Comparison of ENCODE assay signal across 1 cellular context in the genomic region with DNA sequence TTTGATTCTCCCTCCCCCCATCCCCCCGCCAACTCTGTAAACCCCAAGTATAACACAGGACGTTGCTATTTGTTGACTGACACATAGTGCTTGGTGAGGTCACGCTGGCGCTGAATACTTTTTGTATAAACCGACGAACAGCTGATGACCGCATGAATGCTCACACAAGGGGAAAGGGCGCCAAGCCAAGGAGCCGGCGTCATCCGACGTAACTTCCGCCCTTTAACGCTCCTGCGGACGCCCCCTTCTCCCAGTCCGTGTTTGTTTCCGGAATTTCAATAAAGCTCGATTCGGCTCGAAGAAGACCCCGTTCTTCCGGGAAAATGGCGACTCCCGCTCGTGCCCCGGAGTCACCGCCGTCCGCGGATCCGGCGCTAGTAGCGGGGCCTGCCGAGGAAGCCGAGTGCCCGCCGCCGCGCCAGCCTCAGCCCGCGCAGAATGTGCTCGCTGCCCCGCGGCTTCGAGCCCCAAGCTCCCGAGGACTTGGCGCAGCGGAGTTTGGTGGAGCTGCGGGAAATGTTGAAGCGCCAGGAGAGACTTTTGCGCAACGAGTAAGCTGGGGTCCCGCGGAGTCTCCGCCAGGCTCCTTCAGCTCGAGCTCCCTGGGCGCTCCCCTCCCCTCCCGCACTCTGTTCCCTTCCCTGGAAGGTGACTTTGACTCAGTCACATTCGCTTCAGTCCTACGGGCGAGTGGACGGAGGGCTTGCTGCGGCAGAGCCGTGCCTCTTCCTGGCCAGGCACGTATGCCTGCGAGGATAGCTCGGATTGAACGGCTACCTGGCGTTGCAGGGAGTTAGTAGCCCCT.
TF ChIP-seq lines count a peak whose summit lies in the region.

A gene (plus strand): TSS at position 310 of the 805 bp plus-strand sequence. CDS start 129 bp downstream, at position 439.

TF ChIP-seq in A549, 52 proteins besides CTCF, POLR2A, EP300 and RAD21 (continued from another document):
- TF ChIP-seq, protein P1, sequence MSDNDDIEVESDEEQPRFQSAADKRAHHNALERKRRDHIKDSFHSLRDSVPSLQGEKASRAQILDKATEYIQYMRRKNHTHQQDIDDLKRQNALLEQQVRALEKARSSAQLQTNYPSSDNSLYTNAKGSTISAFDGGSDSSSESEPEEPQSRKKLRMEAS (IDR thresholded peaks at IDR 0.05): peak; percentile 97
- TF ChIP-seq MYC (IDR thresholded peaks at IDR 0.05; ENCODE audit: borderline replicate concordance, low read length) (0 out of 2 replicates have a peak, but pooled peaks have one; percentile 63), POLR2AphosphoS2 (conservative IDR thresholded peaks at IDR 0.05; ENCODE audit: low read length) (no peak), MAZ (IDR thresholded peaks at IDR 0.05; ENCODE audit: borderline replicate concordance, low read depth, low read length) (no peak), CEBPB (IDR thresholded peaks at IDR 0.05) (peak; percentile 54 to 72; a peak in 3 of 4 replicates), JUN (IDR thresholded peaks at IDR 0.05) (peak; percentile 72 to 97; a peak in 4 of 5 replicates), GATA3 (IDR thresholded peaks at IDR 0.05; ENCODE audit: borderline replicate concordance) (peak; percentile 22; the same call in 1 of the 2 replicates)
- TF ChIP-seq, protein P2, sequence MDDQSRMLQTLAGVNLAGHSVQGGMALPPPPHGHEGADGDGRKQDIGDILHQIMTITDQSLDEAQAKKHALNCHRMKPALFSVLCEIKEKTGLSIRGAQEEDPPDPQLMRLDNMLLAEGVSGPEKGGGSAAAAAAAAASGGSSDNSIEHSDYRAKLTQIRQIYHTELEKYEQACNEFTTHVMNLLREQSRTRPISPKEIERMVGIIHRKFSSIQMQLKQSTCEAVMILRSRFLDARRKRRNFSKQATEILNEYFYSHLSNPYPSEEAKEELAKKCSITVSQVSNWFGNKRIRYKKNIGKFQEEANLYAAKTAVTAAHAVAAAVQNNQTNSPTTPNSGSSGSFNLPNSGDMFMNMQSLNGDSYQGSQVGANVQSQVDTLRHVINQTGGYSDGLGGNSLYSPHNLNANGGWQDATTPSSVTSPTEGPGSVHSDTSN (IDR thresholded peaks at IDR 0.05): 0 out of 2 replicates have a peak, but pooled peaks have one; percentile 12
- TF ChIP-seq, protein P3, sequence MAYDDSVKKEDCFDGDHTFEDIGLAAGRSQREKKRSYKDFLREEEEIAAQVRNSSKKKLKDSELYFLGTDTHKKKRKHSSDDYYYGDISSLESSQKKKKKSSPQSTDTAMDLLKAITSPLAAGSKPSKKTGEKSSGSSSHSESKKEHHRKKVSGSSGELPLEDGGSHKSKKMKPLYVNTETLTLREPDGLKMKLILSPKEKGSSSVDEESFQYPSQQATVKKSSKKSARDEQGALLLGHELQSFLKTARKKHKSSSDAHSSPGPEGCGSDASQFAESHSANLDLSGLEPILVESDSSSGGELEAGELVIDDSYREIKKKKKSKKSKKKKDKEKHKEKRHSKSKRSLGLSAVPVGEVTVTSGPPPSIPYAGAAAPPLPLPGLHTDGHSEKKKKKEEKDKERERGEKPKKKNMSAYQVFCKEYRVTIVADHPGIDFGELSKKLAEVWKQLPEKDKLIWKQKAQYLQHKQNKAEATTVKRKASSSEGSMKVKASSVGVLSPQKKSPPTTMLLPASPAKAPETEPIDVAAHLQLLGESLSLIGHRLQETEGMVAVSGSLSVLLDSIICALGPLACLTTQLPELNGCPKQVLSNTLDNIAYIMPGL (CRISPR knock-in tag; IDR thresholded peaks at IDR 0.05; ENCODE audit: borderline replicate concordance): no peak; the same call in 1 of the 2 replicates
- TF ChIP-seq, protein P4, sequence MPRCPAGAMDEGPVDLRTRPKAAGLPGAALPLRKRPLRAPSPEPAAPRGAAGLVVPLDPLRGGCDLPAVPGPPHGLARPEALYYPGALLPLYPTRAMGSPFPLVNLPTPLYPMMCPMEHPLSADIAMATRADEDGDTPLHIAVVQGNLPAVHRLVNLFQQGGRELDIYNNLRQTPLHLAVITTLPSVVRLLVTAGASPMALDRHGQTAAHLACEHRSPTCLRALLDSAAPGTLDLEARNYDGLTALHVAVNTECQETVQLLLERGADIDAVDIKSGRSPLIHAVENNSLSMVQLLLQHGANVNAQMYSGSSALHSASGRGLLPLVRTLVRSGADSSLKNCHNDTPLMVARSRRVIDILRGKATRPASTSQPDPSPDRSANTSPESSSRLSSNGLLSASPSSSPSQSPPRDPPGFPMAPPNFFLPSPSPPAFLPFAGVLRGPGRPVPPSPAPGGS (IDR thresholded peaks at IDR 0.05): peak; percentile 74; the same call in 2 of the 3 replicates
- TF ChIP-seq, protein P5, sequence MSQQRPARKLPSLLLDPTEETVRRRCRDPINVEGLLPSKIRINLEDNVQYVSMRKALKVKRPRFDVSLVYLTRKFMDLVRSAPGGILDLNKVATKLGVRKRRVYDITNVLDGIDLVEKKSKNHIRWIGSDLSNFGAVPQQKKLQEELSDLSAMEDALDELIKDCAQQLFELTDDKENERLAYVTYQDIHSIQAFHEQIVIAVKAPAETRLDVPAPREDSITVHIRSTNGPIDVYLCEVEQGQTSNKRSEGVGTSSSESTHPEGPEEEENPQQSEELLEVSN (IDR thresholded peaks at IDR 0.05; ENCODE audit: borderline replicate concordance, low read depth): peak; percentile 97
